Comparison of ENCODE assay signal across 1 cellular context in the genomic region with DNA sequence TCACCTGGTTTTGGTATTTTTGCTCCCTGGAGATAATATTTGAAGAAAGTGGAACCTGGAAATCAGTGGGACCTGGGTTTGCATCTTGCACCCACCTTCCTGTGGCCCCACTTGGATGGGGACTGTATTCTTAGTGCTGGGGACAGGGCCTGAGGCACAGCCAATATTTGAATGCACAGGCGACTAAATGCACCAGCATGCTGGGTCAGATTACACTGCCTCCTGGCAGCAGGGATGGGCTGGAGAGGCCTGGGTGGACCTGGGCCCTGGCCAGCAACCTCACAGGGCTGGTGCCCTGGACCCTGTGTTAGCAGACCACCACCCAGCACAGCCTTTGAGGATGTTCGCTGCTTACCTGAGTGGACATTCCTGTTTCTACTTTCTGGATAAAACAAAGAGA.
TF ChIP-seq lines count a peak whose summit lies in the region.

No MANE protein-coding gene starts in this region.

TF ChIP-seq in HepG2, 621 proteins besides CTCF, POLR2A, EP300 and RAD21:
- no peak for TF ChIP-seq ZNF629 (CRISPR knock-in tag; conservative IDR thresholded peaks at IDR 0.05)
- no peak for TF ChIP-seq FOSL2 (CRISPR knock-in tag; IDR thresholded peaks at IDR 0.05)
- no peak for TF ChIP-seq KLF9 (CRISPR knock-in tag; IDR thresholded peaks at IDR 0.05; ENCODE audit: low read depth)
- no peak for TF ChIP-seq SIN3B (IDR thresholded peaks at IDR 0.05; ENCODE audit: low read length)
- TF ChIP-seq, protein P1, sequence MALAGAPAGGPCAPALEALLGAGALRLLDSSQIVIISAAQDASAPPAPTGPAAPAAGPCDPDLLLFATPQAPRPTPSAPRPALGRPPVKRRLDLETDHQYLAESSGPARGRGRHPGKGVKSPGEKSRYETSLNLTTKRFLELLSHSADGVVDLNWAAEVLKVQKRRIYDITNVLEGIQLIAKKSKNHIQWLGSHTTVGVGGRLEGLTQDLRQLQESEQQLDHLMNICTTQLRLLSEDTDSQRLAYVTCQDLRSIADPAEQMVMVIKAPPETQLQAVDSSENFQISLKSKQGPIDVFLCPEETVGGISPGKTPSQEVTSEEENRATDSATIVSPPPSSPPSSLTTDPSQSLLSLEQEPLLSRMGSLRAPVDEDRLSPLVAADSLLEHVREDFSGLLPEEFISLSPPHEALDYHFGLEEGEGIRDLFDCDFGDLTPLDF (CRISPR knock-in tag; IDR thresholded peaks at IDR 0.05): no peak
- no peak for TF ChIP-seq SMAD1 (CRISPR knock-in tag; IDR thresholded peaks at IDR 0.05; ENCODE audit: borderline replicate concordance, low read depth)
- TF ChIP-seq EEA1 (CRISPR knock-in tag; IDR thresholded peaks at IDR 0.05; ENCODE audit: borderline replicate concordance): no peak
- peak; percentile 25; the same call in 1 of the 2 replicates for TF ChIP-seq SIX1 (CRISPR knock-in tag; IDR thresholded peaks at IDR 0.05; ENCODE audit: borderline replicate concordance)
- TF ChIP-seq STAG1 (CRISPR knock-in tag; IDR thresholded peaks at IDR 0.05): peak; percentile 21; the same call in 1 of the 2 replicates
- no peak for TF ChIP-seq NFIC (IDR thresholded peaks at IDR 0.05; ENCODE audit: low read length)
- TF ChIP-seq PHB2 (IDR thresholded peaks at IDR 0.05; ENCODE audit: partially characterized antibody): no peak
- TF ChIP-seq FOXJ3 (CRISPR knock-in tag; IDR thresholded peaks at IDR 0.05; ENCODE audit: borderline replicate concordance): no peak
- no peak for TF ChIP-seq ZNF274 (CRISPR knock-in tag; IDR thresholded peaks at IDR 0.05)
- TF ChIP-seq, protein P2, sequence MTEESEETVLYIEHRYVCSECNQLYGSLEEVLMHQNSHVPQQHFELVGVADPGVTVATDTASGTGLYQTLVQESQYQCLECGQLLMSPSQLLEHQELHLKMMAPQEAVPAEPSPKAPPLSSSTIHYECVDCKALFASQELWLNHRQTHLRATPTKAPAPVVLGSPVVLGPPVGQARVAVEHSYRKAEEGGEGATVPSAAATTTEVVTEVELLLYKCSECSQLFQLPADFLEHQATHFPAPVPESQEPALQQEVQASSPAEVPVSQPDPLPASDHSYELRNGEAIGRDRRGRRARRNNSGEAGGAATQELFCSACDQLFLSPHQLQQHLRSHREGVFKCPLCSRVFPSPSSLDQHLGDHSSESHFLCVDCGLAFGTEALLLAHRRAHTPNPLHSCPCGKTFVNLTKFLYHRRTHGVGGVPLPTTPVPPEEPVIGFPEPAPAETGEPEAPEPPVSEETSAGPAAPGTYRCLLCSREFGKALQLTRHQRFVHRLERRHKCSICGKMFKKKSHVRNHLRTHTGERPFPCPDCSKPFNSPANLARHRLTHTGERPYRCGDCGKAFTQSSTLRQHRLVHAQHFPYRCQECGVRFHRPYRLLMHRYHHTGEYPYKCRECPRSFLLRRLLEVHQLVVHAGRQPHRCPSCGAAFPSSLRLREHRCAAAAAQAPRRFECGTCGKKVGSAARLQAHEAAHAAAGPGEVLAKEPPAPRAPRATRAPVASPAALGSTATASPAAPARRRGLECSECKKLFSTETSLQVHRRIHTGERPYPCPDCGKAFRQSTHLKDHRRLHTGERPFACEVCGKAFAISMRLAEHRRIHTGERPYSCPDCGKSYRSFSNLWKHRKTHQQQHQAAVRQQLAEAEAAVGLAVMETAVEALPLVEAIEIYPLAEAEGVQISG (CRISPR knock-in tag; IDR thresholded peaks at IDR 0.05): 0 out of 2 replicates have a peak, but pooled peaks have one; percentile 7
- no peak for TF ChIP-seq MZF1 (CRISPR knock-in tag; IDR thresholded peaks at IDR 0.05; ENCODE audit: borderline replicate concordance)
- TF ChIP-seq ZFX (CRISPR knock-in tag; IDR thresholded peaks at IDR 0.05; ENCODE audit: low read depth): peak; percentile 27; the same call in 1 of the 2 replicates
